In genomic region chr4:174111350-174111888, GRCh38 we compare ENCODE assay signal across 15 cellular contexts.
"Had no signal": no experiment of that assay in that cellular context is flagged by ENCODE, and none has a peak within 500 bp of the region (broad histone marks: within the 10 kb centered on the region; RNA-seq: fewer than 3 reads in every experiment).

No MANE protein-coding gene starts in this region.

- H3K4me3 ChIP-seq: cardiac muscle cell, heart right ventricle, left lung had no signal

- ATAC-seq: activated CD8-positive, alpha-beta T cell treated with anti-CD3 and anti-CD28 coated beads, Interleukin-2, amount 10 ng/mL, durations not matched to agents 7 days and 5 days; heart right ventricle; left lung; right cardiac atrium; stimulated activated naive B cell treated with anti-CD40 and anti-IgM and Interleukin-4, amounts not matched to agents 10 μg/mL and 1 μg/mL and 100 μg/mL, for 72 hours; T-cell had no signal

- DNase-seq: activated CD4-positive, alpha-beta T cell treated with anti-CD3 and anti-CD28 coated beads for 4 hours; activated CD8-positive, alpha-beta memory T cell treated with anti-CD3 and anti-CD28 coated beads, Interleukin-2, amount 50 U/mL, for 48 hours; activated CD8-positive, alpha-beta T cell treated with anti-CD3 and anti-CD28 coated beads, Interleukin-2, amount 10 ng/mL, durations not matched to agents 7 days and 5 days; activated naive CD4-positive, alpha-beta T cell; foreskin melanocyte; heart right ventricle; islet precursor cell; left lung; naive B cell; right cardiac atrium; stimulated activated CD4-positive, alpha-beta T cell treated with anti-CD3 and anti-CD28 coated beads, Interleukin-2, amount 100 ng/mL, for 24 hours; stimulated activated naive B cell treated with anti-CD40 and anti-IgM and Interleukin-4, amounts not matched to agents 10 μg/mL and 1 μg/mL and 100 μg/mL, for 72 hours; substantia nigra; T-cell had no signal

- H3K27ac ChIP-seq: cardiac muscle cell, heart right ventricle, left lung had no signal

- H3K4me1 ChIP-seq: left lung had no signal

- H3K9me3 ChIP-seq: heart right ventricle, left lung had no signal

- H3K27me3 ChIP-seq: cardiac muscle cell had no signal

- H3K36me3 ChIP-seq: cardiac muscle cell, heart right ventricle, left lung had no signal
